ENCODE assay signal across 9 cellular contexts in genomic region chr1:183841950-183842816, GRCh38. TPM values are rescaled to one million over a fixed set of nuclear protein-coding genes. Genes with fewer than 3 reads are reported as not detected.
DNase-seq lines count a peak whose midpoint lies in the region; ATAC-seq, FAIRE-seq and TF ChIP-seq lines count a peak whose summit lies in the region.
"Had no signal": no experiment of that assay in that cellular context is flagged by ENCODE, and none has a peak within 500 bp of the region (broad histone marks: within the 10 kb centered on the region; RNA-seq: fewer than 3 reads in every experiment).

No MANE protein-coding gene starts in this region.

- peak overlapping the region; percentile 79 for H2AFZ ChIP-seq in HepG2 (ENCODE audit: low read length)

- 29 to 41% methylated on average over 10 of the region's 10 CpGs for WGBS in body of pancreas, 2 donors
- WGBS in HepG2 (ENCODE audit: low lambda C conversion rate), result 16% methylated on average over 10 of the region's 10 CpGs
- WGBS in transverse colon (ENCODE audit: low coverage in 1 of 2), 2 donors, result 45 to 49% methylated on average over 10 of the region's 10 CpGs

- TF ChIP-seq RAD21 in HepG2 (CRISPR knock-in tag; IDR thresholded peaks at IDR 0.05), result no peak

- POLR2A ChIA-PET in HepG2 (lab: Yijun Ruan, JAX), result interaction anchor here (1.0 to 1.3 kb wide), 5 partner anchors 15 to 74 kb away, joined by 3 to 5 read pairs (median 3); partner anchors contain the start of gene RGL1

- in situ Hi-C loops in HepG2 (cut with HindIII; ENCODE audit: extremely low pct_ligation_motif_present, low pct_unique_long_range_greater_than_20kb) (no loop called here), transverse colon (cut with MboI; ENCODE audit: low pct_ligation_motif_present in 1 of 4, low pct_unique_long_range_greater_than_20kb in 1 of 4, low sequenced_read_pairs in 3 of 4) (no loop called here)

- ATAC-seq in HG02623 (IDR thresholded peaks at IDR 0.05; ENCODE audit: unreplicated experiment) (peak; percentile 86), body of pancreas (peak; percentile 63), HepG2 (peak; percentile 97)

- peak in 2 of 3 experiments; percentile 0 to 3 for DNase-seq in activated CD8-positive, alpha-beta memory T cell treated with anti-CD3 and anti-CD28 coated beads for 48 hours (ENCODE audit: low read depth in 2 of 3, low spot score in 2 of 3)
- DNase-seq in activated CD8-positive, alpha-beta memory T cell treated with anti-CD3 and anti-CD28 coated beads, Interleukin-2, amount 50 U/mL, for 4 hours, result no peak
- DNase-seq in NCI-H446 (lab: John Stamatoyannopoulos, UW) (peak; percentile 25 to 59), body of pancreas (peak in 1 of 4 donors; percentile 46), HepG2 (ENCODE audit: low spot score) (peak; percentile 88), transverse colon (peak; percentile 26), NCI-H187 (lab: John Stamatoyannopoulos, UW) (no peak)

- peak; percentile 95 for FAIRE-seq in HepG2 (lab: Jason Lieb, UNC)
- FAIRE-seq: G401.6 had no signal

- CTCF ChIA-PET in HepG2 (lab: Yijun Ruan, JAX; ENCODE audit: low intra/inter-chr PET ratio, low total read pairs), result no interaction called here

- H3K4me2 ChIP-seq in HepG2 (ENCODE audit: low read depth, low read length), result peak overlapping the region; percentile 77

- H3K79me2 ChIP-seq in HepG2 (ENCODE audit: insufficient read depth, low read length), result no peaks in the 10 kb centered on the region

- no peak overlapping the region for H3K4me3 ChIP-seq in body of pancreas
- peak overlapping the region; percentile 3 to 74 (median 42); a peak in 5 of 6 replicates for H3K4me3 ChIP-seq in HepG2 (replicated peaks in 1 of 3; ENCODE audit: insufficient read depth in 1 of 3, low read depth in 2 of 3, low read length in 3 of 3)
- H3K4me3 ChIP-seq in transverse colon, result no peak overlapping the region

- H3K36me3 ChIP-seq in body of pancreas (replicated peaks in 1 of 2; ENCODE audit: insufficient read depth in 1 of 2, low read depth in 2 of 2), result no peaks in the 10 kb centered on the region
- H3K36me3 ChIP-seq in HepG2 (replicated peaks in 1 of 2; ENCODE audit: control insufficient read depth in 1 of 2, insufficient read depth in 2 of 2, low read length in 2 of 2), result no peaks in the 10 kb centered on the region
- no peaks in the 10 kb centered on the region for H3K36me3 ChIP-seq in transverse colon

- H3K9me3 ChIP-seq in body of pancreas (no peaks in the 10 kb centered on the region), HepG2 (ENCODE audit: low read length) (no peaks in the 10 kb centered on the region), transverse colon (no peaks in the 10 kb centered on the region)

- peak overlapping the region; percentile 60 for H3K9ac ChIP-seq in HepG2 (ENCODE audit: insufficient read depth, low read depth, low read length)

- H4K20me1 ChIP-seq in HepG2 (ENCODE audit: insufficient read depth, low read length), result no peaks in the 10 kb centered on the region

- TF ChIP-seq EP300 in HepG2 (IDR thresholded peaks at IDR 0.05; ENCODE audit: low read depth in 2 of 2, low read length in 2 of 2), result peak in 1 of 2 experiments; percentile 81; a peak in 3 of 4 replicates
- peak; percentile 51; the same call in 1 of the 2 replicates for TF ChIP-seq EP300 in HepG2 (CRISPR knock-in tag; IDR thresholded peaks at IDR 0.05; ENCODE audit: borderline replicate concordance)
- no peak for TF ChIP-seq EP300 in transverse colon (IDR thresholded peaks at IDR 0.05; ENCODE audit: low read depth)

- no peaks in the 10 kb centered on the region for H3K27me3 ChIP-seq in body of pancreas
- H3K27me3 ChIP-seq in HepG2 (ENCODE audit: control insufficient read depth in 1 of 2, insufficient read depth in 2 of 2, low read length in 2 of 2), result no peaks in the 10 kb centered on the region
- no peaks in the 10 kb centered on the region for H3K27me3 ChIP-seq in transverse colon

- H3K4me1 ChIP-seq in body of pancreas (peaks cover 16% of the 10 kb centered on the region), HepG2 (ENCODE audit: insufficient read depth, low read length) (peaks cover 36% of the 10 kb centered on the region), transverse colon (peaks cover 0 to 22% (median 3%) of the 10 kb centered on the region in 4 donors)

- TF ChIP-seq CTCF in body of pancreas (IDR thresholded peaks at IDR 0.05), result no peak
- TF ChIP-seq CTCF in HepG2 (CRISPR knock-in tag; IDR thresholded peaks at IDR 0.05), result no peak
- TF ChIP-seq CTCF in transverse colon (IDR thresholded peaks at IDR 0.05), result no peak

- no peak for TF ChIP-seq POLR2A in body of pancreas (IDR thresholded peaks at IDR 0.05)
- TF ChIP-seq POLR2A in HepG2 (IDR thresholded peaks at IDR 0.05; ENCODE audit: insufficient read depth in 1 of 2, low read depth in 2 of 2, low read length in 2 of 2), result peak in 1 of 2 experiments; percentile 61; a peak in 2 of 4 replicates
- TF ChIP-seq POLR2A in transverse colon (IDR thresholded peaks at IDR 0.05), result no peak

- BruUV-seq in HepG2 (replicated peaks; lab: Mats Ljungman, UMichigan), result no TSS peak

- intact Hi-C loops in body of pancreas (cut with DNase I) (no loop called here), HepG2 (cut with micrococcal nuclease; ENCODE audit: unreplicated experiment) (loop anchor here (5.0 to 10.0 kb wide), 4 partner anchors 35 to 193 kb away; partner anchors contain the start of genes COLGALT2 and RGL1), transverse colon (cut with DNase I; ENCODE audit: low total_unique reads) (no loop called here)

- peak overlapping the region in 3 of 4 donors; percentile 39 to 77 (median 71) for H3K27ac ChIP-seq in body of pancreas
- peak overlapping the region; percentile 76 for H3K27ac ChIP-seq in HepG2 (ENCODE audit: extremely low read length, insufficient read depth, low read length)
- H3K27ac ChIP-seq in transverse colon, result peak overlapping the region; percentile 57 to 73 (median 64)

TF ChIP-seq in HepG2, 621 proteins besides CTCF, POLR2A, EP300 and RAD21 (continues in another document):
- TF ChIP-seq GPN1 (CRISPR knock-in tag; IDR thresholded peaks at IDR 0.05; ENCODE audit: borderline replicate concordance) (no peak), ZBTB4 (CRISPR knock-in tag; IDR thresholded peaks at IDR 0.05; ENCODE audit: borderline replicate concordance) (no peak), NFKB2 (CRISPR knock-in tag; IDR thresholded peaks at IDR 0.05; ENCODE audit: borderline replicate concordance) (no peak), NFE2 (CRISPR knock-in tag; IDR thresholded peaks at IDR 0.05) (no peak), ZSCAN30 (CRISPR knock-in tag; IDR thresholded peaks at IDR 0.05) (no peak), ZNF17 (CRISPR knock-in tag; IDR thresholded peaks at IDR 0.05) (no peak), TCF7 (IDR thresholded peaks at IDR 0.05; ENCODE audit: low read depth) (no peak; the same call in 1 of the 2 replicates), ZNF652 (CRISPR knock-in tag; IDR thresholded peaks at IDR 0.05; ENCODE audit: borderline replicate concordance, low read depth) (no peak), ZKSCAN5 (CRISPR knock-in tag; IDR thresholded peaks at IDR 0.05) (no peak), MIER2 (CRISPR knock-in tag; IDR thresholded peaks at IDR 0.05) (no peak), HNRNPUL1 (IDR thresholded peaks at IDR 0.05; ENCODE audit: low read depth, low read length) (no peak)

RNA-seq across cellular contexts. Expression of gene RGL1, which starts 37.3 kb away (rescaled TPM):
- total RNA-seq in body of pancreas, result 10 to 100 TPM in 1 of 2 donors, 1 to 10 TPM in 1; 9.9 to 16.2 TPM
- total RNA-seq in HepG2 (2016; rRNA removed; fragmentation: Illumina TruSeq; extraction: Trizol), result 4.7 and 5.7 TPM in 2 replicates
- total RNA-seq in HepG2 (2016; cell fraction: cytosol; rRNA removed; fragmentation: Illumina TruSeq; extraction: Trizol; ENCODE audit: low read depth), result 0.81 and 1.1 TPM in 2 replicates
- total RNA-seq in HepG2 (2016; cell fraction: insoluble cytoplasmic fraction; rRNA removed; fragmentation: Illumina TruSeq; extraction: Trizol), result 4.3 and 5.7 TPM in 2 replicates
- total RNA-seq in HepG2 (2016; cell fraction: membrane; rRNA removed; fragmentation: Illumina TruSeq; extraction: Trizol), result 2.6 and 2.8 TPM in 2 replicates
- total RNA-seq in HepG2 (2016; cell fraction: nucleus; rRNA removed; fragmentation: Illumina TruSeq; extraction: Trizol), result 5.2 and 5.9 TPM in 2 replicates
- 3.4 and 3.5 TPM in 2 replicates for polyA plus RNA-seq in HepG2 (2011; rRNA removed)
- 2.4 and 3.1 TPM in 2 replicates for polyA plus RNA-seq in HepG2 (2011; cell fraction: cytosol; rRNA removed)
- polyA plus RNA-seq in HepG2 (2011; cell fraction: nucleus; rRNA removed), result 2.7 and 2.8 TPM in 2 replicates
- 1.8 and 1.9 TPM in 2 replicates for polyA plus RNA-seq in HepG2 (2012)
- 0.16 and 0.20 TPM in 2 replicates for polyA plus RNA-seq in HepG2 (2016; cell fraction: cytosol; fragmentation: Illumina TruSeq; extraction: Trizol; ENCODE audit: low read depth)
- polyA plus RNA-seq in HepG2 (2016; cell fraction: insoluble cytoplasmic fraction; fragmentation: Illumina TruSeq; extraction: Trizol; ENCODE audit: low read depth), result 5.0 and 5.2 TPM in 2 replicates
- polyA plus RNA-seq in HepG2 (2016; cell fraction: membrane; fragmentation: Illumina TruSeq; extraction: Trizol; ENCODE audit: low read depth), result 1.2 and 1.3 TPM in 2 replicates
- polyA plus RNA-seq in HepG2 (2016; cell fraction: nucleus; fragmentation: Illumina TruSeq; extraction: Trizol; ENCODE audit: insufficient read depth, low read depth), result 5.2 and 5.4 TPM in 2 replicates
- polyA minus RNA-seq in HepG2 (2011; rRNA and poly(A)+ RNA removed; ENCODE audit: low replicate concordance), result 1.8 and 3.3 TPM in 2 replicates
- 2.6 and 3.0 TPM in 2 replicates for polyA minus RNA-seq in HepG2 (2011; cell fraction: cytosol; rRNA and poly(A)+ RNA removed)
- 6.7 and 7.7 TPM in 2 replicates for polyA minus RNA-seq in HepG2 (2011; cell fraction: nucleus; rRNA and poly(A)+ RNA removed)
- total RNA-seq in transverse colon, result 10 to 100 TPM; 12.1 to 13.8 (median 13.0) TPM

Comparison
In these comparisons a context has a peak if more than half of its experiments do, and no peak if none do; other contexts are left out.
1. DNase-seq: peak in activated CD8-positive, alpha-beta memory T cell treated with anti-CD3 and anti-CD28 coated beads for 48 hours (2 of 3), NCI-H446 (2 of 2), HepG2 (single experiment) and transverse colon (single experiment); none in activated CD8-positive, alpha-beta memory T cell treated with anti-CD3 and anti-CD28 coated beads, Interleukin-2, amount 50 U/mL, for 4 hours (single experiment) and NCI-H187 (0 of 2).
2. H3K4me3 ChIP-seq: peak in HepG2 (3 of 3); none in body of pancreas (0 of 2) and transverse colon (0 of 4).
3. Peak in every context shown above with its lines, with median percentiles within 50 percentile points of each other: ATAC-seq and H3K27ac ChIP-seq.